ENCODE assay signal across 1 cellular context in genomic region chr9:120935383-120935857, GRCh38.
TF ChIP-seq lines count a peak whose summit lies in the region.

No MANE protein-coding gene starts in this region.

TF ChIP-seq in SK-N-SH, 30 proteins besides CTCF, POLR2A, EP300 and RAD21 (continued from another document):
- no peak for TF ChIP-seq USF2 (IDR thresholded peaks at IDR 0.05; ENCODE audit: borderline replicate concordance, low read depth, low read length)
- TF ChIP-seq RCOR1 (IDR thresholded peaks at IDR 0.05; ENCODE audit: low read length) = peak; percentile 91
- TF ChIP-seq RFX5 (IDR thresholded peaks at IDR 0.05; ENCODE audit: low read length) = no peak; the same call in 1 of the 2 replicates
- TF ChIP-seq YY1 (IDR thresholded peaks at IDR 0.05; ENCODE audit: low read depth) = no peak
- TF ChIP-seq IRF3 (IDR thresholded peaks at IDR 0.05; ENCODE audit: low read depth, low read length) = no peak
- TF ChIP-seq FOSL2 (IDR thresholded peaks at IDR 0.05; ENCODE audit: borderline replicate concordance, low read depth) = no peak
- peak; percentile 87 for TF ChIP-seq SIN3A (IDR thresholded peaks at IDR 0.05; ENCODE audit: borderline replicate concordance, low read depth, low read length)
- TF ChIP-seq MAX (IDR thresholded peaks at IDR 0.05; ENCODE audit: low read depth) = peak; percentile 86
- no peak for TF ChIP-seq USF1 (IDR thresholded peaks at IDR 0.05; ENCODE audit: borderline replicate concordance, low read depth)
- peak; percentile 34; the same call in 1 of the 2 replicates for TF ChIP-seq SMC3 (IDR thresholded peaks at IDR 0.05; ENCODE audit: low read depth, low read length)
- peak; percentile 62 for TF ChIP-seq TCF12 (IDR thresholded peaks at IDR 0.05)
- TF ChIP-seq REST (IDR thresholded peaks at IDR 0.05; ENCODE audit: low read depth, low read length) = no peak
- TF ChIP-seq RXRA (IDR thresholded peaks at IDR 0.05; ENCODE audit: borderline replicate concordance, low read depth) = no peak
